ENCODE assay signal across 1 cellular context in the genomic region with DNA sequence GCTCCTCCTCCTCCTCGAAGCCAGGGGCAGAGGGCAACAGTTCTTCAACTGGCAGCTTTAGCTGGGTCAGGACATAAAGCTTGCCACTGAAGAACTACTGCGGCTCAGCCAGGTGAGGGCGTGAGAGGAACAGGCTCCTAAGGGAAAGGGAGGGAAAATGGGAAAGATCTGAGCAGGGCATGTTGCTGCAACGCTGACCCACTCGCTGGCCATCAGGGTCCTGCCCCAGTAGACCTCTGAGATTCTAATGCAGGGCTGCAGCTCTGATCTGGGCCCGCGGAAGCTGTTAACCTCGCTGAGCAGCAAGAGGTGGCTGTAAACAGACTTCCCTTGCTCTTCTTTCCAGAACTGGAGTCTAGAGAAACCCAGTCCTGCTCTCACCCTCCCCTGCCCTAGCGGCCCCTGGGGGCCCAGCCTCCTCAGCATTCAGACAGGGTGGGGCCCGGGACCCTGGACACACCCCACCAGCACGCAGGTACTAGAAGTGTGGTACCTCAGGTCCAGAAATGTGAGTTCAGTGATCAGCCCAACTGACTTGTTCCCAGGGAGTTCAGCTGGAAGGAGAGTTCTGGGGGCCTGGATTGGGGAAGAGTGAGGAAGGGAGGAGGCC.
TF ChIP-seq lines count a peak whose summit lies in the region.

No MANE protein-coding gene starts in this region.

TF ChIP-seq in HepG2, 621 proteins besides CTCF, POLR2A, EP300 and RAD21 (continued from another document and continues in another):
- TF ChIP-seq, protein P1, sequence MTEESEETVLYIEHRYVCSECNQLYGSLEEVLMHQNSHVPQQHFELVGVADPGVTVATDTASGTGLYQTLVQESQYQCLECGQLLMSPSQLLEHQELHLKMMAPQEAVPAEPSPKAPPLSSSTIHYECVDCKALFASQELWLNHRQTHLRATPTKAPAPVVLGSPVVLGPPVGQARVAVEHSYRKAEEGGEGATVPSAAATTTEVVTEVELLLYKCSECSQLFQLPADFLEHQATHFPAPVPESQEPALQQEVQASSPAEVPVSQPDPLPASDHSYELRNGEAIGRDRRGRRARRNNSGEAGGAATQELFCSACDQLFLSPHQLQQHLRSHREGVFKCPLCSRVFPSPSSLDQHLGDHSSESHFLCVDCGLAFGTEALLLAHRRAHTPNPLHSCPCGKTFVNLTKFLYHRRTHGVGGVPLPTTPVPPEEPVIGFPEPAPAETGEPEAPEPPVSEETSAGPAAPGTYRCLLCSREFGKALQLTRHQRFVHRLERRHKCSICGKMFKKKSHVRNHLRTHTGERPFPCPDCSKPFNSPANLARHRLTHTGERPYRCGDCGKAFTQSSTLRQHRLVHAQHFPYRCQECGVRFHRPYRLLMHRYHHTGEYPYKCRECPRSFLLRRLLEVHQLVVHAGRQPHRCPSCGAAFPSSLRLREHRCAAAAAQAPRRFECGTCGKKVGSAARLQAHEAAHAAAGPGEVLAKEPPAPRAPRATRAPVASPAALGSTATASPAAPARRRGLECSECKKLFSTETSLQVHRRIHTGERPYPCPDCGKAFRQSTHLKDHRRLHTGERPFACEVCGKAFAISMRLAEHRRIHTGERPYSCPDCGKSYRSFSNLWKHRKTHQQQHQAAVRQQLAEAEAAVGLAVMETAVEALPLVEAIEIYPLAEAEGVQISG (CRISPR knock-in tag; IDR thresholded peaks at IDR 0.05): peak; percentile 40; the same call in 1 of the 2 replicates
- TF ChIP-seq, protein P2, sequence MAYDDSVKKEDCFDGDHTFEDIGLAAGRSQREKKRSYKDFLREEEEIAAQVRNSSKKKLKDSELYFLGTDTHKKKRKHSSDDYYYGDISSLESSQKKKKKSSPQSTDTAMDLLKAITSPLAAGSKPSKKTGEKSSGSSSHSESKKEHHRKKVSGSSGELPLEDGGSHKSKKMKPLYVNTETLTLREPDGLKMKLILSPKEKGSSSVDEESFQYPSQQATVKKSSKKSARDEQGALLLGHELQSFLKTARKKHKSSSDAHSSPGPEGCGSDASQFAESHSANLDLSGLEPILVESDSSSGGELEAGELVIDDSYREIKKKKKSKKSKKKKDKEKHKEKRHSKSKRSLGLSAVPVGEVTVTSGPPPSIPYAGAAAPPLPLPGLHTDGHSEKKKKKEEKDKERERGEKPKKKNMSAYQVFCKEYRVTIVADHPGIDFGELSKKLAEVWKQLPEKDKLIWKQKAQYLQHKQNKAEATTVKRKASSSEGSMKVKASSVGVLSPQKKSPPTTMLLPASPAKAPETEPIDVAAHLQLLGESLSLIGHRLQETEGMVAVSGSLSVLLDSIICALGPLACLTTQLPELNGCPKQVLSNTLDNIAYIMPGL (CRISPR knock-in tag; IDR thresholded peaks at IDR 0.05; ENCODE audit: borderline replicate concordance in 1 of 2, low read depth in 1 of 2): peak in 1 of 2 experiments; percentile 69; a peak in 2 of 4 replicates
- no peak for TF ChIP-seq MTF2 (CRISPR knock-in tag; IDR thresholded peaks at IDR 0.05; ENCODE audit: borderline replicate concordance)
- no peak for TF ChIP-seq ZSCAN29 (CRISPR knock-in tag; conservative IDR thresholded peaks at IDR 0.05)
- no peak for TF ChIP-seq ZNF124 (CRISPR knock-in tag; IDR thresholded peaks at IDR 0.05)
- no peak for TF ChIP-seq ZNF547 (CRISPR knock-in tag; IDR thresholded peaks at IDR 0.05)
- TF ChIP-seq NFKBIZ (CRISPR knock-in tag; IDR thresholded peaks at IDR 0.05): no peak
- TF ChIP-seq ZNF775 (CRISPR knock-in tag; IDR thresholded peaks at IDR 0.05; ENCODE audit: borderline replicate concordance): no peak
- no peak for TF ChIP-seq RORA (CRISPR knock-in tag; IDR thresholded peaks at IDR 0.05)
- TF ChIP-seq GABPA (IDR thresholded peaks at IDR 0.05; ENCODE audit: low read depth, low read length): no peak
- no peak for TF ChIP-seq GABPA (CRISPR knock-in tag; IDR thresholded peaks at IDR 0.05; ENCODE audit: low read depth)
- TF ChIP-seq HCFC1 (IDR thresholded peaks at IDR 0.05; ENCODE audit: low read depth, low read length): no peak
- no peak for TF ChIP-seq ZNF790 (CRISPR knock-in tag; IDR thresholded peaks at IDR 0.05; ENCODE audit: borderline replicate concordance)
- TF ChIP-seq ESRRA (CRISPR knock-in tag; IDR thresholded peaks at IDR 0.05; ENCODE audit: low read depth): no peak
- TF ChIP-seq ZNF572 (CRISPR knock-in tag; IDR thresholded peaks at IDR 0.05): no peak
- TF ChIP-seq ARNTL (CRISPR knock-in tag; IDR thresholded peaks at IDR 0.05): no peak
- TF ChIP-seq TRIM24 (CRISPR knock-in tag; IDR thresholded peaks at IDR 0.05): no peak
- no peak for TF ChIP-seq ZNF780A (CRISPR knock-in tag; IDR thresholded peaks at IDR 0.05)
- TF ChIP-seq ZFP62 (CRISPR knock-in tag; IDR thresholded peaks at IDR 0.05): no peak
- no peak for TF ChIP-seq ZFYVE20 (CRISPR knock-in tag; IDR thresholded peaks at IDR 0.05; ENCODE audit: borderline replicate concordance, low read depth)
- TF ChIP-seq HNRNPK (IDR thresholded peaks at IDR 0.05; ENCODE audit: low read depth, low read length, poor library complexity, severe bottlenecking): no peak
- TF ChIP-seq ZSCAN30 (CRISPR knock-in tag; IDR thresholded peaks at IDR 0.05): no peak
- TF ChIP-seq, protein P3, sequence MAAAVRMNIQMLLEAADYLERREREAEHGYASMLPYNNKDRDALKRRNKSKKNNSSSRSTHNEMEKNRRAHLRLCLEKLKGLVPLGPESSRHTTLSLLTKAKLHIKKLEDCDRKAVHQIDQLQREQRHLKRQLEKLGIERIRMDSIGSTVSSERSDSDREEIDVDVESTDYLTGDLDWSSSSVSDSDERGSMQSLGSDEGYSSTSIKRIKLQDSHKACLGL (CRISPR knock-in tag; IDR thresholded peaks at IDR 0.05): no peak
- no peak; the same call in none of the 2 replicates for TF ChIP-seq HDAC1 (CRISPR knock-in tag; IDR thresholded peaks at IDR 0.05)
- TF ChIP-seq KAT8 (CRISPR knock-in tag; IDR thresholded peaks at IDR 0.05): no peak
- TF ChIP-seq ZNF709 (CRISPR knock-in tag; IDR thresholded peaks at IDR 0.05): no peak
- TF ChIP-seq, protein P4, sequence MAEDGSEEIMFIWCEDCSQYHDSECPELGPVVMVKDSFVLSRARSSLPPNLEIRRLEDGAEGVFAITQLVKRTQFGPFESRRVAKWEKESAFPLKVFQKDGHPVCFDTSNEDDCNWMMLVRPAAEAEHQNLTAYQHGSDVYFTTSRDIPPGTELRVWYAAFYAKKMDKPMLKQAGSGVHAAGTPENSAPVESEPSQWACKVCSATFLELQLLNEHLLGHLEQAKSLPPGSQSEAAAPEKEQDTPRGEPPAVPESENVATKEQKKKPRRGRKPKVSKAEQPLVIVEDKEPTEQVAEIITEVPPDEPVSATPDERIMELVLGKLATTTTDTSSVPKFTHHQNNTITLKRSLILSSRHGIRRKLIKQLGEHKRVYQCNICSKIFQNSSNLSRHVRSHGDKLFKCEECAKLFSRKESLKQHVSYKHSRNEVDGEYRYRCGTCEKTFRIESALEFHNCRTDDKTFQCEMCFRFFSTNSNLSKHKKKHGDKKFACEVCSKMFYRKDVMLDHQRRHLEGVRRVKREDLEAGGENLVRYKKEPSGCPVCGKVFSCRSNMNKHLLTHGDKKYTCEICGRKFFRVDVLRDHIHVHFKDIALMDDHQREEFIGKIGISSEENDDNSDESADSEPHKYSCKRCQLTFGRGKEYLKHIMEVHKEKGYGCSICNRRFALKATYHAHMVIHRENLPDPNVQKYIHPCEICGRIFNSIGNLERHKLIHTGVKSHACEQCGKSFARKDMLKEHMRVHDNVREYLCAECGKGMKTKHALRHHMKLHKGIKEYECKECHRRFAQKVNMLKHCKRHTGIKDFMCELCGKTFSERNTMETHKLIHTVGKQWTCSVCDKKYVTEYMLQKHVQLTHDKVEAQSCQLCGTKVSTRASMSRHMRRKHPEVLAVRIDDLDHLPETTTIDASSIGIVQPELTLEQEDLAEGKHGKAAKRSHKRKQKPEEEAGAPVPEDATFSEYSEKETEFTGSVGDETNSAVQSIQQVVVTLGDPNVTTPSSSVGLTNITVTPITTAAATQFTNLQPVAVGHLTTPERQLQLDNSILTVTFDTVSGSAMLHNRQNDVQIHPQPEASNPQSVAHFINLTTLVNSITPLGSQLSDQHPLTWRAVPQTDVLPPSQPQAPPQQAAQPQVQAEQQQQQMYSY (CRISPR knock-in tag; IDR thresholded peaks at IDR 0.05): no peak
- no peak for TF ChIP-seq ZNF230 (CRISPR knock-in tag; IDR thresholded peaks at IDR 0.05)
- TF ChIP-seq ZNF7 (CRISPR knock-in tag; IDR thresholded peaks at IDR 0.05): no peak
- TF ChIP-seq ZBTB42 (CRISPR knock-in tag; IDR thresholded peaks at IDR 0.05): no peak
- TF ChIP-seq, protein P5, sequence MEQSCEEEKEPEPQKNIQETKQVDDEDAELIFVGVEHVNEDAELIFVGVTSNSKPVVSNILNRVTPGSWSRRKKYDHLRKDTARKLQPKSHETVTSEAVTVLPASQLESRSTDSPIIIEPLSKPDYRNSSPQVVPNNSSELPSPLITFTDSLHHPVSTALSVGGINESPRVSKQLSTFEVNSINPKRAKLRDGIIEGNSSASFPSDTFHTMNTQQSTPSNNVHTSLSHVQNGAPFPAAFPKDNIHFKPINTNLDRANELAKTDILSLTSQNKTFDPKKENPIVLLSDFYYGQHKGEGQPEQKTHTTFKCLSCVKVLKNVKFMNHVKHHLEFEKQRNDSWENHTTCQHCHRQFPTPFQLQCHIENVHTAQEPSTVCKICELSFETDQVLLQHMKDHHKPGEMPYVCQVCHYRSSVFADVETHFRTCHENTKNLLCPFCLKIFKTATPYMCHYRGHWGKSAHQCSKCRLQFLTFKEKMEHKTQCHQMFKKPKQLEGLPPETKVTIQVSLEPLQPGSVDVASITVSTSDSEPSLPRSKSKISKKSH (CRISPR knock-in tag; IDR thresholded peaks at IDR 0.05; ENCODE audit: borderline replicate concordance): no peak
- TF ChIP-seq CC2D1A (CRISPR knock-in tag; IDR thresholded peaks at IDR 0.05): no peak
- no peak for TF ChIP-seq GZF1 (CRISPR knock-in tag; IDR thresholded peaks at IDR 0.05)
- no peak for TF ChIP-seq MEF2D (CRISPR knock-in tag; IDR thresholded peaks at IDR 0.05)
- TF ChIP-seq, protein P6, sequence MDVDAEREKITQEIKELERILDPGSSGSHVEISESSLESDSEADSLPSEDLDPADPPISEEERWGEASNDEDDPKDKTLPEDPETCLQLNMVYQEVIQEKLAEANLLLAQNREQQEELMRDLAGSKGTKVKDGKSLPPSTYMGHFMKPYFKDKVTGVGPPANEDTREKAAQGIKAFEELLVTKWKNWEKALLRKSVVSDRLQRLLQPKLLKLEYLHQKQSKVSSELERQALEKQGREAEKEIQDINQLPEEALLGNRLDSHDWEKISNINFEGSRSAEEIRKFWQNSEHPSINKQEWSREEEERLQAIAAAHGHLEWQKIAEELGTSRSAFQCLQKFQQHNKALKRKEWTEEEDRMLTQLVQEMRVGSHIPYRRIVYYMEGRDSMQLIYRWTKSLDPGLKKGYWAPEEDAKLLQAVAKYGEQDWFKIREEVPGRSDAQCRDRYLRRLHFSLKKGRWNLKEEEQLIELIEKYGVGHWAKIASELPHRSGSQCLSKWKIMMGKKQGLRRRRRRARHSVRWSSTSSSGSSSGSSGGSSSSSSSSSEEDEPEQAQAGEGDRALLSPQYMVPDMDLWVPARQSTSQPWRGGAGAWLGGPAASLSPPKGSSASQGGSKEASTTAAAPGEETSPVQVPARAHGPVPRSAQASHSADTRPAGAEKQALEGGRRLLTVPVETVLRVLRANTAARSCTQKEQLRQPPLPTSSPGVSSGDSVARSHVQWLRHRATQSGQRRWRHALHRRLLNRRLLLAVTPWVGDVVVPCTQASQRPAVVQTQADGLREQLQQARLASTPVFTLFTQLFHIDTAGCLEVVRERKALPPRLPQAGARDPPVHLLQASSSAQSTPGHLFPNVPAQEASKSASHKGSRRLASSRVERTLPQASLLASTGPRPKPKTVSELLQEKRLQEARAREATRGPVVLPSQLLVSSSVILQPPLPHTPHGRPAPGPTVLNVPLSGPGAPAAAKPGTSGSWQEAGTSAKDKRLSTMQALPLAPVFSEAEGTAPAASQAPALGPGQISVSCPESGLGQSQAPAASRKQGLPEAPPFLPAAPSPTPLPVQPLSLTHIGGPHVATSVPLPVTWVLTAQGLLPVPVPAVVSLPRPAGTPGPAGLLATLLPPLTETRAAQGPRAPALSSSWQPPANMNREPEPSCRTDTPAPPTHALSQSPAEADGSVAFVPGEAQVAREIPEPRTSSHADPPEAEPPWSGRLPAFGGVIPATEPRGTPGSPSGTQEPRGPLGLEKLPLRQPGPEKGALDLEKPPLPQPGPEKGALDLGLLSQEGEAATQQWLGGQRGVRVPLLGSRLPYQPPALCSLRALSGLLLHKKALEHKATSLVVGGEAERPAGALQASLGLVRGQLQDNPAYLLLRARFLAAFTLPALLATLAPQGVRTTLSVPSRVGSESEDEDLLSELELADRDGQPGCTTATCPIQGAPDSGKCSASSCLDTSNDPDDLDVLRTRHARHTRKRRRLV (CRISPR knock-in tag; IDR thresholded peaks at IDR 0.05): no peak
- no peak for TF ChIP-seq SMAD3 (CRISPR knock-in tag; IDR thresholded peaks at IDR 0.05)
- TF ChIP-seq, protein P7, sequence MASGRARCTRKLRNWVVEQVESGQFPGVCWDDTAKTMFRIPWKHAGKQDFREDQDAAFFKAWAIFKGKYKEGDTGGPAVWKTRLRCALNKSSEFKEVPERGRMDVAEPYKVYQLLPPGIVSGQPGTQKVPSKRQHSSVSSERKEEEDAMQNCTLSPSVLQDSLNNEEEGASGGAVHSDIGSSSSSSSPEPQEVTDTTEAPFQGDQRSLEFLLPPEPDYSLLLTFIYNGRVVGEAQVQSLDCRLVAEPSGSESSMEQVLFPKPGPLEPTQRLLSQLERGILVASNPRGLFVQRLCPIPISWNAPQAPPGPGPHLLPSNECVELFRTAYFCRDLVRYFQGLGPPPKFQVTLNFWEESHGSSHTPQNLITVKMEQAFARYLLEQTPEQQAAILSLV (CRISPR knock-in tag; IDR thresholded peaks at IDR 0.05; ENCODE audit: borderline replicate concordance): no peak
- TF ChIP-seq PHB2 (IDR thresholded peaks at IDR 0.05; ENCODE audit: partially characterized antibody): no peak
- TF ChIP-seq, protein P8, sequence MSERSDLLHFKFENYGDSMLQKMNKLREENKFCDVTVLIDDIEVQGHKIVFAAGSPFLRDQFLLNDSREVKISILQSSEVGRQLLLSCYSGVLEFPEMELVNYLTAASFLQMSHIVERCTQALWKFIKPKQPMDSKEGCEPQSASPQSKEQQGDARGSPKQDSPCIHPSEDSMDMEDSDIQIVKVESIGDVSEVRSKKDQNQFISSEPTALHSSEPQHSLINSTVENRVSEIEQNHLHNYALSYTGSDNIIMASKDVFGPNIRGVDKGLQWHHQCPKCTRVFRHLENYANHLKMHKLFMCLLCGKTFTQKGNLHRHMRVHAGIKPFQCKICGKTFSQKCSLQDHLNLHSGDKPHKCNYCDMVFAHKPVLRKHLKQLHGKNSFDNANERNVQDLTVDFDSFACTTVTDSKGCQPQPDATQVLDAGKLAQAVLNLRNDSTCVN (CRISPR knock-in tag; IDR thresholded peaks at IDR 0.05; ENCODE audit: borderline replicate concordance): no peak
- TF ChIP-seq, protein P9, sequence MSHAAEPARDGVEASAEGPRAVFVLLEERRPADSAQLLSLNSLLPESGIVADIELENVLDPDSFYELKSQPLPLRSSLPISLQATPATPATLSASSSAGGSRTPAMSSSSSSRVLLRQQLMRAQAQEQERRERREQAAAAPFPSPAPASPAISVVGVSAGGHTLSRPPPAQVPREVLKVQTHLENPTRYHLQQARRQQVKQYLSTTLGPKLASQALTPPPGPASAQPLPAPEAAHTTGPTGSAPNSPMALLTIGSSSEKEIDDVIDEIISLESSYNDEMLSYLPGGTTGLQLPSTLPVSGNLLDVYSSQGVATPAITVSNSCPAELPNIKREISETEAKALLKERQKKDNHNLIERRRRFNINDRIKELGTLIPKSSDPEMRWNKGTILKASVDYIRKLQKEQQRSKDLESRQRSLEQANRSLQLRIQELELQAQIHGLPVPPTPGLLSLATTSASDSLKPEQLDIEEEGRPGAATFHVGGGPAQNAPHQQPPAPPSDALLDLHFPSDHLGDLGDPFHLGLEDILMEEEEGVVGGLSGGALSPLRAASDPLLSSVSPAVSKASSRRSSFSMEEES (CRISPR knock-in tag; IDR thresholded peaks at IDR 0.05): no peak
- TF ChIP-seq ZNF589 (CRISPR knock-in tag; conservative IDR thresholded peaks at IDR 0.05): no peak
- TF ChIP-seq, protein P10, sequence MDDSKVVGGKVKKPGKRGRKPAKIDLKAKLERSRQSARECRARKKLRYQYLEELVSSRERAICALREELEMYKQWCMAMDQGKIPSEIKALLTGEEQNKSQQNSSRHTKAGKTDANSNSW (CRISPR knock-in tag; IDR thresholded peaks at IDR 0.05; ENCODE audit: borderline replicate concordance): no peak
